In genomic region chr5:82272957-82273356, GRCh38 we compare ENCODE assay signal across 10 cellular contexts. TPM values are rescaled to one million over a fixed set of nuclear protein-coding genes. Genes with fewer than 3 reads are reported as not detected.
DNase-seq lines count a peak whose midpoint lies in the region; ATAC-seq, FAIRE-seq and TF ChIP-seq lines count a peak whose summit lies in the region.
"Had no signal": no experiment of that assay in that cellular context is flagged by ENCODE, and none has a peak within 500 bp of the region (broad histone marks: within the 10 kb centered on the region; RNA-seq: fewer than 3 reads in every experiment).

No MANE protein-coding gene starts in this region.

- BruUV-seq in OCI-LY7 (replicated peaks; lab: Mats Ljungman, UMichigan), result no TSS peak

- H3K4me1 ChIP-seq in A549 (peaks cover 11% of the 10 kb centered on the region; the same call in 2 of the 3 replicates), OCI-LY7 (ENCODE audit: insufficient read depth, low read length, poor library complexity, severe bottlenecking) (peaks cover 42% of the 10 kb centered on the region), trophoblast cell (ENCODE audit: control insufficient read depth in 1 of 2, insufficient read depth in 2 of 2, low read length in 2 of 2) (peaks cover 0 to 6% of the 10 kb centered on the region in 2 experiments)
- peaks cover 18% of the 10 kb centered on the region for H3K4me1 ChIP-seq in CD4-positive, CD25-positive, alpha-beta regulatory T cell (ENCODE audit: control insufficient read depth, insufficient read depth, low read length, poor library complexity, severe bottlenecking)
- H3K4me1 ChIP-seq: testis had no signal

- peaks cover 35% of the 10 kb centered on the region for H3K79me2 ChIP-seq in OCI-LY7 (ENCODE audit: insufficient read depth, low read depth, low read length)
- H3K79me2 ChIP-seq in trophoblast cell (ENCODE audit: control insufficient read depth, insufficient read depth, low read length, poor library complexity), result peaks cover 6% of the 10 kb centered on the region

- no peaks in the 10 kb centered on the region for H3K27me3 ChIP-seq in CD4-positive, CD25-positive, alpha-beta regulatory T cell (ENCODE audit: control insufficient read depth, insufficient read depth, low read length)
- H3K27me3 ChIP-seq in trophoblast cell (ENCODE audit: insufficient read depth, low read length), result no peaks in the 10 kb centered on the region
- H3K27me3 ChIP-seq: Peyer's patch, testis had no signal

- TF ChIP-seq CTCF in A549 (IDR thresholded peaks at IDR 0.05) (no peak), OCI-LY7 (conservative IDR thresholded peaks at IDR 0.05; ENCODE audit: low read length) (no peak)

- peak; percentile 56 to 61; a peak in 5 of 6 replicates for ATAC-seq in A549
- no peak for ATAC-seq in CD4-positive, CD25-positive, alpha-beta regulatory T cell (ENCODE audit: low read depth in 2 of 2)
- no peak for ATAC-seq in memory B cell (ENCODE audit: low read depth)

- H3K4ac ChIP-seq in trophoblast cell (ENCODE audit: low read depth, low read length), result no peak overlapping the region

- H3K4me3 Mint-ChIP-seq in CD4-positive, CD25-positive, alpha-beta regulatory T cell, result no peak overlapping the region
- no peak overlapping the region for H3K4me3 Mint-ChIP-seq in memory B cell

- H3K9me3 Mint-ChIP-seq in CD4-positive, CD25-positive, alpha-beta regulatory T cell, result peaks cover 0 to 10% (median 2%) of the 10 kb centered on the region in 7 donors
- no peaks in the 10 kb centered on the region for H3K9me3 Mint-ChIP-seq in memory B cell

- H4K8ac ChIP-seq in trophoblast cell (ENCODE audit: low read depth, low read length), result no peak overlapping the region

- no peak overlapping the region for H3K27ac ChIP-seq in A549
- H3K27ac ChIP-seq in CD4-positive, CD25-positive, alpha-beta regulatory T cell (ENCODE audit: insufficient read depth, low read length, poor library complexity, severe bottlenecking), result no peak overlapping the region
- H3K27ac ChIP-seq in OCI-LY7 (ENCODE audit: low read depth, low read length, poor library complexity, severe bottlenecking), result peak overlapping the region; percentile 52
- no peak overlapping the region for H3K27ac ChIP-seq in trophoblast cell (ENCODE audit: low read depth, low read length)
- H3K27ac ChIP-seq: testis had no signal

- DNase-seq in A549 (ENCODE audit: low read depth in 1 of 2, low spot score in 1 of 2) (no peak), OCI-LY7 (ENCODE audit: low spot score) (no peak), memory B cell (ENCODE audit: low spot score in 2 of 2) (peak in 1 of 2 donors; percentile 16), MV-4-11 (lab: John Stamatoyannopoulos, UW) (no peak), trophoblast cell (no peak), HEK293T (ENCODE audit: extremely low spot score) (no peak)
- no peak for DNase-seq in CD4-positive, CD25-positive, alpha-beta regulatory T cell
- DNase-seq: foreskin melanocyte, testis had no signal

- TF ChIP-seq POLR2A in A549 (IDR thresholded peaks at IDR 0.05; ENCODE audit: low read length), result no peak

- no peak overlapping the region for H2BK12ac ChIP-seq in trophoblast cell (ENCODE audit: low read length)

- H3K36me3 Mint-ChIP-seq in CD4-positive, CD25-positive, alpha-beta regulatory T cell, result peaks cover 33% of the 10 kb centered on the region
- peaks cover 28% of the 10 kb centered on the region for H3K36me3 Mint-ChIP-seq in memory B cell

- H3K27ac Mint-ChIP-seq in CD4-positive, CD25-positive, alpha-beta regulatory T cell, result peak overlapping the region in 2 of 3 donors; percentile 35 to 79
- peak overlapping the region; percentile 97 for H3K27ac Mint-ChIP-seq in memory B cell

- H4K12ac ChIP-seq in trophoblast cell (ENCODE audit: low read depth, low read length), result no peak overlapping the region

- no peak overlapping the region for H3K23ac ChIP-seq in trophoblast cell (ENCODE audit: low read length)

- no peaks in the 10 kb centered on the region for H3K9me2 ChIP-seq in OCI-LY7 (ENCODE audit: insufficient read depth, low read length)

- intact Hi-C loops in OCI-LY7 (cut with micrococcal nuclease; ENCODE audit: unreplicated experiment), result no loop called here

- H2AFZ ChIP-seq in OCI-LY7 (ENCODE audit: low read length) (no peak overlapping the region), trophoblast cell (ENCODE audit: insufficient read depth, low read length, poor library complexity) (no peak overlapping the region)

- H3K36me3 ChIP-seq in CD4-positive, CD25-positive, alpha-beta regulatory T cell (ENCODE audit: control insufficient read depth, insufficient read depth, low read length), result peaks cover 28% of the 10 kb centered on the region
- H3K36me3 ChIP-seq in OCI-LY7 (ENCODE audit: insufficient read depth, low read length) (peaks cover 92% of the 10 kb centered on the region), trophoblast cell (ENCODE audit: control insufficient read depth in 1 of 2, insufficient read depth in 2 of 2, low read length in 2 of 2) (peaks cover 19 to 22% of the 10 kb centered on the region in 2 experiments)

- H3K79me1 ChIP-seq in trophoblast cell (ENCODE audit: low read length), result peaks cover 4% of the 10 kb centered on the region

- CTCF ChIA-PET in A549 (lab: Yijun Ruan, JAX) (no interaction called here), OCI-LY7 (lab: Charles Lee; ENCODE audit: unreplicated experiment) (no interaction called here), HEK293T (lab: Yijun Ruan, JAX) (no interaction called here)

- 94% methylated on average over 13 of the region's 17 CpGs for WGBS in A549 (ENCODE audit: missing lambda C conversion rate)
- WGBS in trophoblast cell (ENCODE audit: extremely low coverage, insufficient coverage, insufficient read length), result no CpG with 5 or more reads among the region's 17 CpGs

- H3K4me3 ChIP-seq in A549 (no peak overlapping the region), OCI-LY7 (ENCODE audit: low read depth, low read length, poor library complexity, severe bottlenecking) (no peak overlapping the region), trophoblast cell (ENCODE audit: low read depth, low read length) (no peak overlapping the region)
- H3K4me3 ChIP-seq in CD4-positive, CD25-positive, alpha-beta regulatory T cell (ENCODE audit: low read depth, low read length), result no peak overlapping the region
- H3K4me3 ChIP-seq: Peyer's patch, testis had no signal

- no peak overlapping the region for H2BK120ac ChIP-seq in trophoblast cell (ENCODE audit: insufficient read depth, low read length, poor library complexity)

- no peak for FAIRE-seq in A549 (lab: Jason Lieb, UNC)

- POLR2A ChIA-PET in A549 (lab: Yijun Ruan, JAX), result no interaction called here
- POLR2A ChIA-PET in OCI-LY7 (lab: Charles Lee), result interaction anchor here (1.2 to 2.5 kb wide), 2 partner anchors 8 to 1618 kb away, joined by 4 to 8 read pairs; partner anchors contain the start of gene DHFR
- POLR2A ChIA-PET in HEK293T (lab: Yijun Ruan, JAX), result interaction anchor here (2.4 kb wide), 1 partner anchor 8 kb away, joined by 10 read pairs; no protein-coding TSS in a partner anchor

- H3K9ac ChIP-seq in trophoblast cell (ENCODE audit: low read length), result no peak overlapping the region

- no peak for TF ChIP-seq RAD21 in A549 (conservative IDR thresholded peaks at IDR 0.05 in 1 of 2, IDR thresholded peaks at IDR 0.05 in 1 of 2)

- H2AK5ac ChIP-seq in trophoblast cell (ENCODE audit: low read length), result no peak overlapping the region

- H3K14ac ChIP-seq in trophoblast cell (ENCODE audit: low read length), result no peak overlapping the region

- H4K91ac ChIP-seq in trophoblast cell (ENCODE audit: low read depth, low read length), result no peak overlapping the region

- no peaks in the 10 kb centered on the region for H3K27me3 Mint-ChIP-seq in CD4-positive, CD25-positive, alpha-beta regulatory T cell
- no peaks in the 10 kb centered on the region for H3K27me3 Mint-ChIP-seq in memory B cell

- H3K18ac ChIP-seq in trophoblast cell (ENCODE audit: low read length), result no peak overlapping the region

- no peak overlapping the region for H2BK5ac ChIP-seq in trophoblast cell (ENCODE audit: low read depth, low read length, poor library complexity)

- H3K9me3 ChIP-seq in A549 (no peaks in the 10 kb centered on the region), OCI-LY7 (ENCODE audit: low read length) (peaks cover 6% of the 10 kb centered on the region; the same call in 1 of the 2 replicates), trophoblast cell (ENCODE audit: insufficient read depth, low read depth, low read length) (no peaks in the 10 kb centered on the region)
- H3K9me3 ChIP-seq in CD4-positive, CD25-positive, alpha-beta regulatory T cell (ENCODE audit: control insufficient read depth in 2 of 2, low read length in 2 of 2), result no peaks in the 10 kb centered on the region
- H3K9me3 ChIP-seq: testis had no signal

- H3K4me2 ChIP-seq in A549 (no peak overlapping the region), OCI-LY7 (ENCODE audit: low read length) (no peak overlapping the region), trophoblast cell (ENCODE audit: low read length) (no peak overlapping the region)

- H4K20me1 ChIP-seq in OCI-LY7 (ENCODE audit: insufficient read depth, low read length), result peaks cover 19% of the 10 kb centered on the region; the same call in 1 of the 2 replicates

- peaks cover 9 to 27% (median 20%) of the 10 kb centered on the region in 4 donors for H3K4me1 Mint-ChIP-seq in CD4-positive, CD25-positive, alpha-beta regulatory T cell
- peaks cover 22% of the 10 kb centered on the region for H3K4me1 Mint-ChIP-seq in memory B cell

- no peak for TF ChIP-seq EP300 in A549 (IDR thresholded peaks at IDR 0.05)

TF ChIP-seq in A549, 52 proteins besides CTCF, POLR2A, EP300 and RAD21 (continues in another document):
- no peak for TF ChIP-seq HEYL (CRISPR knock-in tag; IDR thresholded peaks at IDR 0.05)
- TF ChIP-seq TFCP2L1 (CRISPR knock-in tag; IDR thresholded peaks at IDR 0.05), result no peak
- no peak for TF ChIP-seq SREBF2 (IDR thresholded peaks at IDR 0.05)

TF ChIP-seq in HEK293T, 16 proteins besides CTCF, POLR2A, EP300 and RAD21 (continues in another document):
- TF ChIP-seq LEF1 (IDR thresholded peaks at IDR 0.05; ENCODE audit: borderline replicate concordance) (no peak), ELF4 (IDR thresholded peaks at IDR 0.05) (no peak), SP1 (IDR thresholded peaks at IDR 0.05) (no peak), FOXK2 (IDR thresholded peaks at IDR 0.05) (no peak), BHLHE40 (IDR thresholded peaks at IDR 0.05; ENCODE audit: borderline replicate concordance) (no peak), FOXM1 (IDR thresholded peaks at IDR 0.05; ENCODE audit: borderline replicate concordance) (no peak), L3MBTL2 (conservative IDR thresholded peaks at IDR 0.05) (no peak), CTBP1 (IDR thresholded peaks at IDR 0.05; ENCODE audit: borderline replicate concordance) (no peak)

RNA-seq across cellular contexts. Expression of gene RPS23, which starts 5.2 kb away (rescaled TPM):
- polyA plus RNA-seq in A549 (2011; rRNA removed), result 4,926 and 5,033 TPM in 2 replicates
- polyA plus RNA-seq in A549 (2012; cell fraction: cytosol; rRNA removed), result 3,748 and 5,111 TPM in 2 replicates
- polyA plus RNA-seq in A549 (2012; cell fraction: nucleus; rRNA removed), result 795 and 835 TPM in 2 replicates
- 4,007 to 4,526 TPM (median 4,112 TPM) in 3 replicates for polyA plus RNA-seq in A549 (2017; fragmentation: RNase III; extraction: RNeasy Plus Mini Kit Qiagen cat#74134 plus additional on column Dnase treatment)
- 509 and 570 TPM in 2 replicates for polyA minus RNA-seq in A549 (2011; rRNA and poly(A)+ RNA removed)
- 2,211 TPM for total RNA-seq in CD4-positive, CD25-positive, alpha-beta regulatory T cell
- polyA plus RNA-seq in CD4-positive, CD25-positive, alpha-beta regulatory T cell, result 1,000 to 10,000 TPM; 2,256 to 3,406 (median 3,042) TPM
- 3,790 and 5,581 TPM in 2 replicates for total RNA-seq in OCI-LY7 (2014; rRNA removed; shearing (Covaris generic))
- total RNA-seq in OCI-LY7 (2022), result 2,928 and 2,952 TPM in 2 replicates
- polyA plus RNA-seq in trophoblast cell (2013), result 2,650 and 2,725 TPM in 2 replicates

Comparison
In these comparisons a context has a peak if more than half of its experiments do, and no peak if none do; other contexts are left out.
1. ATAC-seq: peak in A549 (2 of 2); none in CD4-positive, CD25-positive, alpha-beta regulatory T cell (0 of 2) and memory B cell (single experiment).